ENCODE assay signal across 23 cellular contexts in the genomic region with DNA sequence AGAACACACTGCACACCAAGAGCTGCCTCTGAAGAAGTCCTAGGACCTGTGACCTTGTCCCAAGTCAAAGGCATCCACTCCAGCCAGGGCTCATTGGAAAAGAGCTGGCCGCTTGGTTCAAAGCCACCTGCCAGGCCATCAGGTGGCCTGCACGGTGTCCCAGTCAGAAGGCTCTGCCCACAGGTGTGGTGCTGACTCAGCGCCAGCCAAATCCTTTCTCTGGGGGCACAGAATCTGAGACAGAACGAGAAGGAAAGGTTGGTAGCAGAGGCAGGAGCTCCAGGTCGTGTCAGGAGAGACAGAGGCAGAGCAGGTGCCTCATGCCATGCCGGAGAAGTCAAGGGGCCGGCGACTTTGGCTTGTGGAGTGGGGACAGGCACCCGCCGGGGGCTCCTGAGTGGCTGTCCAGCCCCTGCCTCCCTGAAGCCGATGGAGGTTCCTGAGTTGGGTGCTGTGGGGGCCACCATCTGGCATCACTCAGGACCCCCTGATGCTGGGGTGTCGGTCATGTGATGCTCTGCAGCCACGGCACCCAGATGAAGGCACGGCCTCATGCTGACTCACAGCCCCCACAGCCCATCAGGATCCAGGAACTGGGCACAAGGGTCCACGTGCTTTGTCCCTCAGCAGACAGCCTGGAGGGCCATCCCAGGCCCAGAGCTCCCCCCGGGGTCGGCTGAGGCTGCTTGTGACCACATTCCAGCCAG.
"Had no signal": no experiment of that assay in that cellular context is flagged by ENCODE, and none has a peak within 500 bp of the region (broad histone marks: within the 10 kb centered on the region; RNA-seq: fewer than 3 reads in every experiment).

No MANE protein-coding gene starts in this region.

- H3K9me3 ChIP-seq: gastrocnemius medialis, psoas muscle, spleen, thoracic aorta, tibial nerve, upper lobe of left lung, uterus had no signal

- DNase-seq: cortex of kidney; foreskin fibroblast; gastrocnemius medialis; head of caudate nucleus; left ventricle myocardium superior; midbrain; naive thymus-derived CD4-positive, alpha-beta T cell; nucleus accumbens; ovary; psoas muscle; right cardiac atrium; spleen; stimulated activated CD4-positive, alpha-beta T cell treated with anti-CD3 and anti-CD28 coated beads, Interleukin-4, amount 100 ng/mL, for 4 hours; stimulated activated naive B cell treated with anti-CD40 and anti-IgM and Interleukin-4, amounts not matched to agents 10 μg/mL and 1 μg/mL and 100 μg/mL, for 72 hours; uterus had no signal

- H3K4me2 ChIP-seq: neural progenitor cell had no signal

- H2AFZ ChIP-seq: neural progenitor cell had no signal

- H3K4me1 ChIP-seq: gastrocnemius medialis, neural progenitor cell, psoas muscle, tibial nerve, upper lobe of left lung, uterus had no signal

- H3K27ac ChIP-seq: epithelial cell of prostate, gastrocnemius medialis, neural progenitor cell, ovary, psoas muscle, skin epidermis, spleen, thoracic aorta, tibial nerve, upper lobe of left lung had no signal

- ATAC-seq: esophagus mucosa; gastrocnemius medialis; left ventricle myocardium superior; naive thymus-derived CD4-positive, alpha-beta T cell; psoas muscle; right cardiac atrium; stimulated activated naive B cell treated with anti-CD40 and anti-IgM and Interleukin-4, amounts not matched to agents 10 μg/mL and 1 μg/mL and 100 μg/mL, for 72 hours had no signal

- H3K9ac ChIP-seq: neural progenitor cell had no signal

- H3K27me3 ChIP-seq: neural progenitor cell, ovary, tibial nerve, upper lobe of left lung, uterus had no signal

- H3K36me3 ChIP-seq: gastrocnemius medialis, neural progenitor cell, ovary, spleen, thoracic aorta, tibial nerve, upper lobe of left lung, uterus had no signal

- H3K4me3 ChIP-seq: gastrocnemius medialis, lung, neural progenitor cell, ovary, psoas muscle, skin epidermis, spleen, thoracic aorta, tibial nerve, upper lobe of left lung, uterus had no signal
